In the genomic region with DNA sequence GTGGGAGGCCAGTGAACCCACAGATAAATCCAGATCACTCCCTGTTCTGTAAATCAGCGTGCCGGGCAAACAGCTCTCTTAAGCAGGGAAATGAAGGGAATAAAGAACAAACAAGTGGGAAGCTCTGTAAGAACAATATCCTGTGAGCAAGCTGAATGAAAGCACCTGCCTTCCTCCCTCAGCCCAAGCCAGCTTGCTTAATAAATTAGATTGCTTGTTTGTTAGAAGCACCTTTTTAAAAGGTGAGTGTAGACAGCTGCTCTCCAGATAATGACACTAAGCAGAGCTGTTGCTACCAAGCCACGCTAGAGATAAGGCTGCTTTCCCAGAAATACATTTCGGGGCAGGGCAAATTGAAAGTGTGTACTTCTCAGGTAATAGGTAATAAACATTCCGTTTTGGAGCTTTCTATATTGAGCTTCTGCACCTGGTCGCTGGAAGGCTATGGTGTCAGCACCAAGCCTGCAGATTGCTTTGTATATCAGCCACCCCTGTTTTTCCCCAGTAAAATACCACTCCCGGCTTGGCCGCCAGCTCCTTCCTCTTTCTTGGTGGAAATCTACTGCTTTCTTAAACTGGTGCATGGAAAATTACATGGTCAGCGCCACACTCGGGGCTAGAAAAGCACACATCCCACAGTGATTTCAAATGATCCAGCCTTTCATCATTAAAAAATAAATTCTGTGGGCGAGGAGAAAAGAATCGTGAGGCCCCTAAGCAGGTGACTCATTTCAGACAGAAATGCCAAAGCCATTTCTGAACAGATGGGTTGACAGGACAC, we compare ENCODE assay signal across 7 cellular contexts.
A peak's percentile ranks its signal among the peaks of the same experiment; 100 is the strongest.
DNase-seq lines count a peak whose midpoint lies in the region; ATAC-seq and TF ChIP-seq lines count a peak whose summit lies in the region.

No MANE protein-coding gene starts in this region.

- no peaks in the 10 kb centered on the region for H3F3A ChIP-seq in PC-3 (ENCODE audit: low read length, unreplicated experiment)

- H3K9ac ChIP-seq in PC-3 (ENCODE audit: low read length) = no peak overlapping the region

- TF ChIP-seq CTCF in Peyer's patch (IDR thresholded peaks at IDR 0.05) (peak in 1 of 6 experiments; percentile 4), left ventricle myocardium inferior (IDR thresholded peaks at IDR 0.05; ENCODE audit: borderline replicate concordance) (no peak), PC-3 (conservative IDR thresholded peaks at IDR 0.05; ENCODE audit: low read depth, low read length) (no peak), foreskin keratinocyte (conservative IDR thresholded peaks at IDR 0.05) (no peak)

- H3K4me1 ChIP-seq in Peyer's patch (peaks cover 0 to 48% (median 2%) of the 10 kb centered on the region in 4 donors), left ventricle myocardium inferior (peaks cover 49% of the 10 kb centered on the region), PC-3 (ENCODE audit: insufficient read depth, low read length) (no peaks in the 10 kb centered on the region), foreskin keratinocyte (peaks cover 10% of the 10 kb centered on the region)

- H2AFZ ChIP-seq in PC-3 (ENCODE audit: low read length) = no peak overlapping the region

- no peaks in the 10 kb centered on the region for H3K9me2 ChIP-seq in PC-3 (replicated peaks; ENCODE audit: low read length)

- no peak for ATAC-seq in PC-3
- ATAC-seq in foreskin keratinocyte = no peak

- no peak overlapping the region for H3K4me2 ChIP-seq in PC-3 (ENCODE audit: low read length)

- H3K9me3 ChIP-seq in Peyer's patch (no peaks in the 10 kb centered on the region), left ventricle myocardium inferior (replicated peaks) (no peaks in the 10 kb centered on the region), PC-3 (ENCODE audit: low read length) (no peaks in the 10 kb centered on the region)

- intact Hi-C loops in left ventricle myocardium inferior (cut with micrococcal nuclease) = no loop called here
- intact Hi-C loops in PC-3 (cut with micrococcal nuclease) = no loop called here

- H3K4me3 ChIP-seq in Peyer's patch = no peak overlapping the region
- no peak overlapping the region for H3K4me3 ChIP-seq in left ventricle myocardium inferior
- H3K4me3 ChIP-seq in PC-3 (ENCODE audit: low read length) = no peak overlapping the region

- H3K27me3 ChIP-seq in Peyer's patch (no peaks in the 10 kb centered on the region), left ventricle myocardium inferior (ENCODE audit: low read depth) (no peaks in the 10 kb centered on the region), PC-3 (ENCODE audit: low read length) (no peaks in the 10 kb centered on the region), foreskin keratinocyte (no peaks in the 10 kb centered on the region)

- POLR2A ChIA-PET in PC-3 (lab: Charles Lee; ENCODE audit: unreplicated experiment) = no interaction called here

- H3K36me3 ChIP-seq in Peyer's patch (no peaks in the 10 kb centered on the region), left ventricle myocardium inferior (no peaks in the 10 kb centered on the region), PC-3 (ENCODE audit: low read depth, low read length) (no peaks in the 10 kb centered on the region)

- no TSS peak for BruUV-seq in PC-3 (replicated peaks; lab: Mats Ljungman, UMichigan)

- H3K79me2 ChIP-seq in PC-3 (ENCODE audit: low read length) = no peaks in the 10 kb centered on the region

- TF ChIP-seq POLR2A in Peyer's patch (IDR thresholded peaks at IDR 0.05) = no peak

- DNase-seq in NCI-H1417 (lab: John Stamatoyannopoulos, UW) = peak; percentile 91 to 99 (median 93)
- DNase-seq in Peyer's patch = peak in 1 of 3 donors; percentile 53
- no peak for DNase-seq in left ventricle myocardium inferior
- DNase-seq in superior temporal gyrus (ENCODE audit: extremely low spot score) = peak; percentile 68
- no peak for DNase-seq in NK-92 (lab: John Stamatoyannopoulos, UW; ENCODE audit: unreplicated experiment)
- no peak for DNase-seq in PC-3
- no peak for DNase-seq in foreskin keratinocyte

- no peaks in the 10 kb centered on the region for H4K20me1 ChIP-seq in PC-3 (ENCODE audit: low read length)

- H3K27ac ChIP-seq in Peyer's patch = peak overlapping the region in 3 of 4 donors; percentile 66 to 84 (median 76)
- peak overlapping the region; percentile 62 for H3K27ac ChIP-seq in left ventricle myocardium inferior (replicated peaks)
- H3K27ac ChIP-seq in PC-3 (ENCODE audit: low read length) = no peak overlapping the region
- no peak overlapping the region for H3K27ac ChIP-seq in foreskin keratinocyte

- CTCF ChIA-PET in PC-3 (lab: Charles Lee) = interaction anchor here (0.6 kb wide), 1 partner anchor 154 kb away, joined by 3 read pairs; no protein-coding TSS in a partner anchor

Comparison
In these comparisons a context has a peak if more than half of its experiments do, and no peak if none do; other contexts are left out.
1. DNase-seq: peak in NCI-H1417 (3 of 3) and superior temporal gyrus (single experiment); none in left ventricle myocardium inferior (single experiment), NK-92 (single experiment), PC-3 (single experiment) and foreskin keratinocyte (0 of 2).
2. H3K27ac ChIP-seq: peak in Peyer's patch (3 of 4) and left ventricle myocardium inferior (single experiment); none in PC-3 (single experiment) and foreskin keratinocyte (single experiment).